ENCODE assay signal across 11 cellular contexts in the genomic region with DNA sequence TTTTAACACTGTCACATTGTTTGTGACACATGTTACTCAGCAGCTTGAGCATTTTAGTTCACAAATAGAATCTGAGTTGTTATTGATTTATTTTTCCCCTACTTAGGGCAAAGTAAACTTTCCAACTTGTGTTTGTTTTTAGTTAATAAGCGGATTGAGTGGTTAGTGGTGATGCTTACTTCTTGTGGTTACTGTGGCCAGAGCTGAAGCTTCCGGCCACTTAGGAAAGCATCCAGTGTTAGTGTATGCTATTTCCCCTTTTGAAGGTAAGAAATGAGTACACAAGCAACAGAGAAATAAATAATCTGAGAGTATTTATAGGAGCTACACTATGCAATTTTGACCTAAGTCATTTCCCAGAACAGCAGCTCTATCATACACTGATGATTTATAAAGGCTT.
A peak's percentile ranks its signal among the peaks of the same experiment; 100 is the strongest.
DNase-seq lines count a peak whose midpoint lies in the region; ATAC-seq and TF ChIP-seq lines count a peak whose summit lies in the region.
"Had no signal": no experiment of that assay in that cellular context is flagged by ENCODE, and none has a peak within 500 bp of the region (broad histone marks: within the 10 kb centered on the region; RNA-seq: fewer than 3 reads in every experiment).

No MANE protein-coding gene starts in this region.

- TF ChIP-seq CTCF in Caco-2 (IDR thresholded peaks at IDR 0.05; ENCODE audit: insufficient read depth in 1 of 2, low read depth in 1 of 2, low read length in 1 of 2, severe bottlenecking in 1 of 2, unreplicated experiment in 1 of 2) = no peak

- no peaks in the 10 kb centered on the region for H3K4me1 ChIP-seq in trophoblast cell (ENCODE audit: control insufficient read depth in 1 of 2, insufficient read depth in 2 of 2, low read length in 2 of 2)
- H3K4me1 ChIP-seq in Caco-2 = no peaks in the 10 kb centered on the region

- H3K27ac ChIP-seq in trophoblast cell (ENCODE audit: low read depth, low read length) = no peak overlapping the region

- H3K27me3 Mint-ChIP-seq in activated CD4-positive, alpha-beta T cell treated with anti-CD3 and anti-CD28 coated beads, Interleukin-2, amount 10 ng/mL, durations not matched to agents 7 days and 5 days = no peaks in the 10 kb centered on the region
- H3K27me3 Mint-ChIP-seq in Caco-2 (ENCODE audit: insufficient read depth, unreplicated experiment) = no peaks in the 10 kb centered on the region

- H3K27ac Mint-ChIP-seq in activated CD4-positive, alpha-beta T cell treated with anti-CD3 and anti-CD28 coated beads, Interleukin-2, amount 10 ng/mL, durations not matched to agents 7 days and 5 days = no peak overlapping the region
- H3K27ac Mint-ChIP-seq in Caco-2 (ENCODE audit: unreplicated experiment) = no peak overlapping the region

- no peaks in the 10 kb centered on the region for H3K4me1 Mint-ChIP-seq in activated CD4-positive, alpha-beta T cell treated with anti-CD3 and anti-CD28 coated beads, Interleukin-2, amount 10 ng/mL, durations not matched to agents 7 days and 5 days
- H3K4me1 Mint-ChIP-seq in Caco-2 (ENCODE audit: low read depth, unreplicated experiment) = no peaks in the 10 kb centered on the region

- H3K4me3 Mint-ChIP-seq in activated CD4-positive, alpha-beta T cell treated with anti-CD3 and anti-CD28 coated beads, Interleukin-2, amount 10 ng/mL, durations not matched to agents 7 days and 5 days = no peak overlapping the region
- no peak overlapping the region for H3K4me3 Mint-ChIP-seq in Caco-2 (ENCODE audit: unreplicated experiment)

- no TSS peak for BruUV-seq in Caco-2 (replicated peaks; lab: Mats Ljungman, UMichigan)

- no peak overlapping the region for H2AK5ac ChIP-seq in trophoblast cell (ENCODE audit: low read length)

- no peaks in the 10 kb centered on the region for H3K27me3 ChIP-seq in trophoblast cell (ENCODE audit: insufficient read depth, low read length)
- no peaks in the 10 kb centered on the region for H3K27me3 ChIP-seq in Caco-2 (replicated peaks; ENCODE audit: control insufficient read depth, insufficient read depth, low read length)

- no peak overlapping the region for H3K4ac ChIP-seq in trophoblast cell (ENCODE audit: low read depth, low read length)

- no peak overlapping the region for H4K8ac ChIP-seq in trophoblast cell (ENCODE audit: low read depth, low read length)

- no peak overlapping the region for H4K91ac ChIP-seq in trophoblast cell (ENCODE audit: low read depth, low read length)

- H3K4me3 ChIP-seq in trophoblast cell (ENCODE audit: low read depth, low read length) = no peak overlapping the region
- H3K4me3 ChIP-seq in Caco-2 (ENCODE audit: low read depth, low read length) = no peak overlapping the region
- H3K4me3 ChIP-seq: K562 had no signal

- DNase-seq in A172 (ENCODE audit: low spot score) (peak; percentile 49), MV-4-11 (lab: John Stamatoyannopoulos, UW) (peak; percentile 95), superior temporal gyrus (ENCODE audit: extremely low spot score) (no peak), trophoblast cell (no peak), Caco-2 (no peak)
- DNase-seq in activated CD4-positive, alpha-beta T cell treated with anti-CD3 and anti-CD28 coated beads, Interleukin-2, amount 10 ng/mL, durations not matched to agents 7 days and 5 days = no peak
- DNase-seq: 8988T, hippocampal formation had no signal

- no peak overlapping the region for H3K14ac ChIP-seq in trophoblast cell (ENCODE audit: low read length)

- H2BK120ac ChIP-seq in trophoblast cell (ENCODE audit: insufficient read depth, low read length, poor library complexity) = no peak overlapping the region

- peak; percentile 95 for ATAC-seq in GM19452 (IDR thresholded peaks at IDR 0.05; ENCODE audit: unreplicated experiment)
- ATAC-seq in HG02973 (IDR thresholded peaks at IDR 0.05; ENCODE audit: unreplicated experiment) = peak; percentile 95
- ATAC-seq: K562 had no signal

- no peaks in the 10 kb centered on the region for H3K36me3 Mint-ChIP-seq in activated CD4-positive, alpha-beta T cell treated with anti-CD3 and anti-CD28 coated beads, Interleukin-2, amount 10 ng/mL, durations not matched to agents 7 days and 5 days (ENCODE audit: low read depth)
- no peaks in the 10 kb centered on the region for H3K36me3 Mint-ChIP-seq in Caco-2 (ENCODE audit: insufficient read depth, unreplicated experiment)

- H3K18ac ChIP-seq in trophoblast cell (ENCODE audit: low read length) = no peak overlapping the region

- no CpG with 5 or more reads among the region's 2 CpGs for WGBS in trophoblast cell (ENCODE audit: extremely low coverage, insufficient coverage, insufficient read length)

- H3K9ac ChIP-seq in trophoblast cell (ENCODE audit: low read length) = no peak overlapping the region

- no peak overlapping the region for H3K4me2 ChIP-seq in trophoblast cell (ENCODE audit: low read length)

- CTCF ChIA-PET in activated CD4-positive, alpha-beta T cell treated with anti-CD3 and anti-CD28 coated beads, Interleukin-2, amount 10 ng/mL, durations not matched to agents 7 days and 5 days (lab: Charles Lee) = no interaction called here
- CTCF ChIA-PET in Caco-2 (lab: Charles Lee) = no interaction called here

- peaks cover 5% of the 10 kb centered on the region for H3K9me3 ChIP-seq in trophoblast cell (ENCODE audit: insufficient read depth, low read depth, low read length)
- H3K9me3 ChIP-seq in Caco-2 = no peaks in the 10 kb centered on the region

- no peak overlapping the region for H3K23ac ChIP-seq in trophoblast cell (ENCODE audit: low read length)

- peaks cover 6% of the 10 kb centered on the region for H3K9me3 Mint-ChIP-seq in activated CD4-positive, alpha-beta T cell treated with anti-CD3 and anti-CD28 coated beads, Interleukin-2, amount 10 ng/mL, durations not matched to agents 7 days and 5 days
- H3K9me3 Mint-ChIP-seq in Caco-2 (ENCODE audit: unreplicated experiment) = no peaks in the 10 kb centered on the region

- H2BK5ac ChIP-seq in trophoblast cell (ENCODE audit: low read depth, low read length, poor library complexity) = no peak overlapping the region

- H2AFZ ChIP-seq in trophoblast cell (ENCODE audit: insufficient read depth, low read length, poor library complexity) = no peak overlapping the region

- no peaks in the 10 kb centered on the region for H3K79me1 ChIP-seq in trophoblast cell (ENCODE audit: low read length)

- no peak overlapping the region for H4K12ac ChIP-seq in trophoblast cell (ENCODE audit: low read depth, low read length)

- H3K36me3 ChIP-seq in trophoblast cell (ENCODE audit: control insufficient read depth in 1 of 2, insufficient read depth in 2 of 2, low read length in 2 of 2) (no peaks in the 10 kb centered on the region), Caco-2 (ENCODE audit: control insufficient read depth, insufficient read depth, low read length) (no peaks in the 10 kb centered on the region)

- no peak overlapping the region for H2BK12ac ChIP-seq in trophoblast cell (ENCODE audit: low read length)

- POLR2A ChIA-PET in activated CD4-positive, alpha-beta T cell treated with anti-CD3 and anti-CD28 coated beads, Interleukin-2, amount 10 ng/mL, durations not matched to agents 7 days and 5 days (lab: Charles Lee) = no interaction called here
- POLR2A ChIA-PET in Caco-2 (lab: Charles Lee) = no interaction called here

- no peaks in the 10 kb centered on the region for H3K79me2 ChIP-seq in trophoblast cell (ENCODE audit: control insufficient read depth, insufficient read depth, low read length, poor library complexity)

- intact Hi-C loops in Caco-2 (cut with micrococcal nuclease; ENCODE audit: unreplicated experiment) = no loop called here

Comparison
In these comparisons a context has a peak if more than half of its experiments do, and no peak if none do; other contexts are left out.
1. DNase-seq: peak in A172 (single experiment) and MV-4-11 (single experiment); none in superior temporal gyrus (single experiment), activated CD4-positive, alpha-beta T cell treated with anti-CD3 and anti-CD28 coated beads, Interleukin-2, amount 10 ng/mL, durations not matched to agents 7 days and 5 days (single experiment), trophoblast cell (0 of 2) and Caco-2 (0 of 2).